Comparison of ENCODE assay signal across 11 cellular contexts in the genomic region with DNA sequence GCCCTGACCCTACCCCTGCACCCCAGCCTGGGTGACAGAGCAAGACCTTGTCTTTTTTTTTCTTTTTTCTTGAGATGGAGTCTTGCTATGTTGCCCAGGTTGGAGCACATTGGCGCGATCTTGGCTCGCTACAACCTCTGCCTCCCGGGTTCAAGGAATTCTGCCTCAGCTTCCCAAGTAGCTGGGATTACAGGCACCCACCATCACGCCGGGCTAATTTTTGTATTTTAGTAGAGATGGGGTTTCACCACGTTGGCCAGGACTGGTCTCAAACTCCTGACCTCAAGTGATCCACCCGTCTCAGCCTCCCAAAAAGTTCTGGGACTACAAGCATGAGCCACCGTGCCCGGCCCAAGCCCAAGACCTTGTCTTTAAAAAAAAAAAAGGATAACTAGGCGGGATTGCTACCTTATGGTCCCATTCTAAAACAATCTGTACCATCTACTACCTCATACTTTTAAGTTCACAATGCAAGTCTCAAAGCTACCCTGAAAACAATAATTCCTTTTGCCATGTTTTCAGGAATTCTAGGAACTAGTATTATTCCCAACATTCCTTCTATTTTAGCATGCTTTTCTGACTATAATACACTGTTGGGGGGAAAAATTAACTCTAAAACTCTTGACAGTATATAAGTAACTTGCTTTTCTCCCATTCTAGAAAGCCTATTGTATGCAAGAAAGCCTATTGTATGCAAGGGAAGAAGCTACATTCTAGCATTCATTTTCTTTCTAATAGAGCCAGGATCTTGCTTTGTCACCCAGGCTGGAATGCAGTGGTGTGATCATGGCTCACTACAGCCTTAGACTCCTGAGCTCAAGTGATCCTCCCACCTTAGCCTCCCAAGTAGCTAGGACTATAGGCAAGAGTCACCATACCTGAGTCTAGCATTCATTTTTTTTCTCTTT. TPM values are rescaled to one million over a fixed set of nuclear protein-coding genes. Genes with fewer than 3 reads are reported as not detected.
DNase-seq lines count a peak whose midpoint lies in the region; ATAC-seq and TF ChIP-seq lines count a peak whose summit lies in the region.
"Had no signal": no experiment of that assay in that cellular context is flagged by ENCODE, and none has a peak within 500 bp of the region (broad histone marks: within the 10 kb centered on the region; RNA-seq: fewer than 3 reads in every experiment).

No MANE protein-coding gene starts in this region.

- CTCF ChIA-PET in A673 (lab: Charles Lee), result interaction anchor here (0.6 to 1.0 kb wide), 3 partner anchors 9 to 361 kb away, joined by 3 to 8 read pairs (median 5); no protein-coding TSS in a partner anchor
- CTCF ChIA-PET in activated CD8-positive, alpha-beta T cell treated with anti-CD3 and anti-CD28 coated beads for 36 hours (lab: Charles Lee), result interaction anchor here (0.8 to 25.8 kb wide), 5 partner anchors 12 to 185 kb away, joined by 3 to 704 read pairs (median 3); partner anchors contain the start of gene DHX16

- H3K36me3 Mint-ChIP-seq in activated CD8-positive, alpha-beta T cell treated with anti-CD3 and anti-CD28 coated beads for 36 hours (ENCODE audit: low read depth), result peaks cover 71% of the 10 kb centered on the region
- H3K36me3 Mint-ChIP-seq in memory B cell, result peaks cover 20% of the 10 kb centered on the region

- no peak for TF ChIP-seq CTCF in A673 (conservative IDR thresholded peaks at IDR 0.05; ENCODE audit: low read depth, low read length)
- TF ChIP-seq CTCF in activated CD8-positive, alpha-beta T cell treated with anti-CD3 and anti-CD28 coated beads for 36 hours (IDR thresholded peaks at IDR 0.05), result no peak

- H3K4me3 ChIP-seq in A673 (ENCODE audit: low read depth, low read length, poor library complexity, severe bottlenecking), result no peak overlapping the region
- H3K4me3 ChIP-seq: thoracic aorta had no signal

- no peaks in the 10 kb centered on the region for H3K9me3 ChIP-seq in A673 (ENCODE audit: low read depth, low read length, poor library complexity, severe bottlenecking)
- H3K9me3 ChIP-seq: thoracic aorta had no signal

- no peaks in the 10 kb centered on the region for H3K27me3 ChIP-seq in A673 (replicated peaks; ENCODE audit: insufficient read depth, low read depth, low read length, poor library complexity)

- peaks cover 50% of the 10 kb centered on the region for H3K4me1 Mint-ChIP-seq in activated CD8-positive, alpha-beta T cell treated with anti-CD3 and anti-CD28 coated beads for 36 hours (ENCODE audit: low read depth)
- H3K4me1 Mint-ChIP-seq in memory B cell, result peaks cover 33% of the 10 kb centered on the region

- H3K27me3 Mint-ChIP-seq in activated CD8-positive, alpha-beta T cell treated with anti-CD3 and anti-CD28 coated beads for 36 hours, result no peaks in the 10 kb centered on the region
- no peaks in the 10 kb centered on the region for H3K27me3 Mint-ChIP-seq in memory B cell

- H3K4me3 Mint-ChIP-seq in activated CD8-positive, alpha-beta T cell treated with anti-CD3 and anti-CD28 coated beads for 36 hours, result no peak overlapping the region
- H3K4me3 Mint-ChIP-seq in memory B cell, result no peak overlapping the region

- ATAC-seq in activated CD8-positive, alpha-beta T cell treated with anti-CD3 and anti-CD28 coated beads for 36 hours, result no peak
- ATAC-seq in memory B cell (ENCODE audit: low read depth), result no peak

- TF ChIP-seq POLR2A in GM19099 (IDR thresholded peaks at IDR 0.05; ENCODE audit: extremely low read depth, insufficient read length, low read depth), result peak; percentile 31

- DNase-seq in A673 (ENCODE audit: low spot score) (peak; percentile 22), memory B cell (ENCODE audit: low spot score in 2 of 2) (no peak), HK-2 (ENCODE audit: unreplicated experiment) (no peak), SKM-1 treated with dmso at 0.1 percent for 144 hours (lab: John Stamatoyannopoulos, UW; ENCODE audit: unreplicated experiment) (no peak), Kasumi-1 (lab: John Stamatoyannopoulos, UW) (no peak), GF-D8 (lab: John Stamatoyannopoulos, UW) (no peak)
- DNase-seq in activated CD8-positive, alpha-beta T cell treated with anti-CD3 and anti-CD28 coated beads for 36 hours, result no peak
- DNase-seq: effector CD4-positive, alpha-beta T cell; stimulated activated CD4-positive, alpha-beta T cell treated with anti-CD3 and anti-CD28 coated beads, Interleukin-2, amount 100 ng/mL, for 48 hours had no signal

- H3K36me3 ChIP-seq in A673 (ENCODE audit: insufficient read depth, low read length, poor library complexity, severe bottlenecking), result peaks cover 65% of the 10 kb centered on the region

- POLR2A ChIA-PET in A673 (lab: Charles Lee; ENCODE audit: low non-redundant PET), result interaction anchor here (0.5 to 0.7 kb wide), 4 partner anchors 9 to 573 kb away, joined by 3 to 4 read pairs (median 4); partner anchors contain the start of gene MDC1
- POLR2A ChIA-PET in activated CD8-positive, alpha-beta T cell treated with anti-CD3 and anti-CD28 coated beads for 36 hours (lab: Charles Lee), result interaction anchor here (0.6 to 22.1 kb wide), 9 partner anchors 7 to 151 kb away, joined by 3 to 500 read pairs (median 4); partner anchors contain the start of genes DHX16 and IER3

- intact Hi-C loops in A673 (cut with micrococcal nuclease; ENCODE audit: unreplicated experiment), result loop anchor here (5.0 kb wide), 2 partner anchors 151 to 361 kb away; no protein-coding TSS in a partner anchor
- intact Hi-C loops in activated CD8-positive, alpha-beta T cell treated with anti-CD3 and anti-CD28 coated beads for 36 hours (cut with micrococcal nuclease), result no loop called here

- H3K27ac ChIP-seq in A673 (ENCODE audit: low read depth, low read length, poor library complexity, severe bottlenecking), result peak overlapping the region; percentile 51

- no peaks in the 10 kb centered on the region for H3K9me3 Mint-ChIP-seq in activated CD8-positive, alpha-beta T cell treated with anti-CD3 and anti-CD28 coated beads for 36 hours
- no peaks in the 10 kb centered on the region for H3K9me3 Mint-ChIP-seq in memory B cell

- H3K27ac Mint-ChIP-seq in activated CD8-positive, alpha-beta T cell treated with anti-CD3 and anti-CD28 coated beads for 36 hours, result peak overlapping the region; percentile 68
- peak overlapping the region; percentile 28 for H3K27ac Mint-ChIP-seq in memory B cell

- BruUV-seq in A673 (replicated peaks; lab: Mats Ljungman, UMichigan), result no TSS peak

- peaks cover 26% of the 10 kb centered on the region for H3K4me1 ChIP-seq in A673 (ENCODE audit: insufficient read depth, low read length, poor library complexity, severe bottlenecking)

RNA-seq across cellular contexts. Expression of gene TUBB, which starts 6.6 kb away (rescaled TPM):
- total RNA-seq in A673 (2021), result 1,864 and 1,936 TPM in 2 replicates
- 1,000 to 10,000 TPM; 1,556 to 1,579 TPM for total RNA-seq in activated CD8-positive, alpha-beta T cell treated with anti-CD3 and anti-CD28 coated beads for 36 hours

RNA-seq across cellular contexts. Expression of gene MDC1, which starts 9.7 kb away (rescaled TPM):
- 52.9 and 53.4 TPM in 2 replicates for total RNA-seq in A673 (2021)
- total RNA-seq in activated CD8-positive, alpha-beta T cell treated with anti-CD3 and anti-CD28 coated beads for 36 hours, result 10 to 100 TPM; 80.4 to 90.7 TPM

RNA-seq across cellular contexts. Expression of gene FLOT1, which starts 15.7 kb away (rescaled TPM):
- 116 and 120 TPM in 2 replicates for total RNA-seq in A673 (2021)
- total RNA-seq in activated CD8-positive, alpha-beta T cell treated with anti-CD3 and anti-CD28 coated beads for 36 hours, result 100 to 1,000 TPM; 135 TPM

RNA-seq across cellular contexts. Expression of gene IER3, which starts 17.6 kb away (rescaled TPM):
- total RNA-seq in A673 (2021), result 33.5 and 34.6 TPM in 2 replicates
- total RNA-seq in activated CD8-positive, alpha-beta T cell treated with anti-CD3 and anti-CD28 coated beads for 36 hours, result 100 to 1,000 TPM; 375 to 386 TPM

RNA-seq across cellular contexts. Expression of gene NRM, which starts 36.0 kb away (rescaled TPM):
- 49.8 and 54.4 TPM in 2 replicates for total RNA-seq in A673 (2021)
- total RNA-seq in activated CD8-positive, alpha-beta T cell treated with anti-CD3 and anti-CD28 coated beads for 36 hours, result 10 to 100 TPM; 21.0 to 22.0 TPM
